In the genomic region with DNA sequence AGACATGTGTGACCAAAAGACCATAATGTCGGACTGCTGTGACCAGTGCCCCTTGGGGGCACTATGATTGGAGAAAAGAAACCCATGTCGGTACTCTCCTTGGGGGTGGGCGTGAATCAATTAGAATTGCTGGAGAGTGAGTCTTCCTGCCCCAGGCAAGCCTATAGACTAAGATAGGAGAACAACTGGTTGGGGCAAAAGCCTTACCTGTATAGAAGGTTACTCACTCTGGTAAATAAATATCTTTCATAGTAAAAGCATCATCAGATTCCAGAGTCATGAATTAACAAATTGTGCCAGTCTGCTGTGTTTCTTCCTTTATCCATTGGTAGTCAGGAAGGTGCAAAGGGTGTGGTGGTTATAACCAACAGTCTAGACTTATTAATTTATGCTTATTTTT, we compare ENCODE assay signal across 22 cellular contexts.
"Had no signal": no experiment of that assay in that cellular context is flagged by ENCODE, and none has a peak within 500 bp of the region (broad histone marks: within the 10 kb centered on the region; RNA-seq: fewer than 3 reads in every experiment).

No MANE protein-coding gene starts in this region.

- FAIRE-seq: astrocyte, pancreas had no signal

- H3K27ac ChIP-seq: coronary artery, pancreas, psoas muscle, stomach, upper lobe of left lung had no signal

- ATAC-seq: left ventricle myocardium superior; natural killer cell; pancreas; psoas muscle; right cardiac atrium; stimulated activated effector memory CD8-positive, alpha-beta T cell treated with anti-CD3 and anti-CD28 coated beads, Interleukin-12 subunit alpha, Interleukin-12 subunit beta, amount 100 ng/mL, for 72 hours; WTC11 had no signal

- H3K27ac Mint-ChIP-seq: activated naive CD8-positive, alpha-beta T cell treated with anti-CD3 and anti-CD28 coated beads for 36 hours; endodermal cell; immature natural killer cell; natural killer cell; stimulated activated effector memory CD8-positive, alpha-beta T cell treated with anti-CD3 and anti-CD28 coated beads, Interleukin-12 subunit alpha, Interleukin-12 subunit beta, amount 100 ng/mL, for 72 hours; T-helper 1 cell treated with Interleukin-12 subunit alpha and Interleukin-12 subunit beta and Interleukin-4 antibody, amounts not matched to agents 30 μg/mL and 1 μg/mL, for 36 hours; WTC11 had no signal

- H3K4me3 Mint-ChIP-seq: activated naive CD8-positive, alpha-beta T cell treated with anti-CD3 and anti-CD28 coated beads for 36 hours; endodermal cell; immature natural killer cell; stimulated activated effector memory CD8-positive, alpha-beta T cell treated with anti-CD3 and anti-CD28 coated beads, Interleukin-12 subunit alpha, Interleukin-12 subunit beta, amount 100 ng/mL, for 72 hours; T-helper 1 cell treated with Interleukin-12 subunit alpha and Interleukin-12 subunit beta and Interleukin-4 antibody, amounts not matched to agents 30 μg/mL and 1 μg/mL, for 36 hours; WTC11 had no signal

- H3K4me3 ChIP-seq: coronary artery, pancreas, psoas muscle, stomach, upper lobe of left lung had no signal

- H3K9me3 Mint-ChIP-seq: activated naive CD8-positive, alpha-beta T cell treated with anti-CD3 and anti-CD28 coated beads for 36 hours; endodermal cell; natural killer cell; stimulated activated effector memory CD8-positive, alpha-beta T cell treated with anti-CD3 and anti-CD28 coated beads, Interleukin-12 subunit alpha, Interleukin-12 subunit beta, amount 100 ng/mL, for 72 hours; T-helper 1 cell treated with Interleukin-12 subunit alpha and Interleukin-12 subunit beta and Interleukin-4 antibody, amounts not matched to agents 30 μg/mL and 1 μg/mL, for 36 hours; WTC11 had no signal

- DNase-seq: activated naive CD4-positive, alpha-beta T cell treated with Interleukin-2 at 50 U/mL for 16 hours; activated naive CD8-positive, alpha-beta T cell treated with anti-CD3 and anti-CD28 coated beads for 36 hours; activated T-cell treated with anti-CD3 and anti-CD28 coated beads, Interleukin-2, amount 50 U/mL, for 48 hours; cerebellar nuclear complex; foreskin fibroblast; immature natural killer cell; left ventricle myocardium superior; midbrain; natural killer cell; pancreas; psoas muscle; right cardiac atrium; stimulated activated CD4-positive, alpha-beta T cell treated with anti-CD3 and anti-CD28 coated beads, Interleukin-1b, Interleukin-23, amount 100 ng/mL, for 48 hours; stomach; T1000; upper lobe of left lung had no signal

- H3K4me1 ChIP-seq: psoas muscle had no signal

- H3K27me3 ChIP-seq: pancreas had no signal

- H3K36me3 ChIP-seq: pancreas, stomach, upper lobe of left lung had no signal

- H3K36me3 Mint-ChIP-seq: activated naive CD8-positive, alpha-beta T cell treated with anti-CD3 and anti-CD28 coated beads for 36 hours; natural killer cell; stimulated activated effector memory CD8-positive, alpha-beta T cell treated with anti-CD3 and anti-CD28 coated beads, Interleukin-12 subunit alpha, Interleukin-12 subunit beta, amount 100 ng/mL, for 72 hours; WTC11 had no signal

- H3K9me3 ChIP-seq: pancreas, psoas muscle, stomach, upper lobe of left lung had no signal
